In the genomic region with DNA sequence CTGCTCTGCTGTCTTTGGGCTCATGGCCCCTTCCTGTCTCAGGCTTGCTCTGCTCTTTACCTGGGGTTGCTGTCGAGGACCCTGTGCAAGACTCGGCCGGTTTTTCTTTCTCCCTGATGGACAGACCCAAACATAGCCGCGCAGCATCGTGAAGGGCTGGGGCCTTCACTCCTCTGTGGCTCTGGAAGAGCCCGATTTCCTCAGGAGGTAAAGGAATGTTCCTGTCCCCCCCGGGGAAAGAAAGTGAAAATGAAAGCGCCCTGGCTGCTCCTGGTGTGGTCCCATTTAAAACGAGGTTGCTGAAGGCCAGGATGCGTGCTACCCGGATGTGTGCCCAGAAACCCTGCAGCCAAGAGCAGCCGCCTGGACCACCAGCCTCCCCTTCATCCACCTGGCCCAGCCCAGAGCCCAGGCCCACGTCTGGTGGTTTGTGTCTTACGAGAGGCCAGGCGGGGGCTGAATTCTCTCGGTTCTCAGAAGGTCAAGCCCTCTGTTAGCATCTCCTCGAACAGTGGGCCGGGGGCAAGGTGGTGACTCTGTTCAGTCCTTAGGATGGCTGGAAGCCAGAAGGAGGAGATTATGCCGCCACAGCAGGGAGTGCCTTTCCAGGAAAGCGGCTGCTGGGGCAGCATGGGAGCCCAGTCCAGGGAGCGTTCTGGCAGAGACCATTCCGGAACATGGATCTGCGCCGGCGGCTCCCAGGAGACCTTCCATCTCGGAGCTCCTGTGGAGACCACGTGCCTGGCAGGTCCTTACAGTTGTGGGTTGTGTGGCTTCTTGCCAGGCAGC, we compare ENCODE assay signal across 8 cellular contexts. TPM values are rescaled to one million over a fixed set of nuclear protein-coding genes. Genes with fewer than 3 reads are reported as not detected.
A peak's percentile ranks its signal among the peaks of the same experiment; 100 is the strongest.
DNase-seq lines count a peak whose midpoint lies in the region; ATAC-seq and TF ChIP-seq lines count a peak whose summit lies in the region.

No MANE protein-coding gene starts in this region.

- no peak for ATAC-seq in RWPE2 (ENCODE audit: low read depth)
- no peak for ATAC-seq in GM18858 (IDR thresholded peaks at IDR 0.05; ENCODE audit: unreplicated experiment)

- H3K4me1 ChIP-seq in RWPE2 (ENCODE audit: insufficient read depth, poor library complexity, severe bottlenecking) (no peaks in the 10 kb centered on the region), mesenchymal stem cell (ENCODE audit: control insufficient read depth, insufficient read depth, low read depth, low read length) (peaks cover 37% of the 10 kb centered on the region)

- H3K9me3 Mint-ChIP-seq in type B pancreatic cell, result no peaks in the 10 kb centered on the region

- peak overlapping the region; percentile 94 for H3K4me3 Mint-ChIP-seq in type B pancreatic cell

- H3K18ac ChIP-seq in mesenchymal stem cell (ENCODE audit: low read depth in 1 of 2, low read length in 2 of 2), result peak overlapping the region in 1 of 2 experiments; percentile 97

- DNase-seq in NCI-H2227 (lab: John Stamatoyannopoulos, UW; ENCODE audit: unreplicated experiment) (peak; percentile 15), NCI-H2227 treated with DMSO at 0.1 percent for 48 hours (lab: John Stamatoyannopoulos, UW) (no peak), RWPE2 (ENCODE audit: low spot score) (peak; percentile 54), dorsolateral prefrontal cortex (peak in 5 of 10 donors; percentile 54 to 70 (median 60)), mesenchymal stem cell (peak; percentile 68), type B pancreatic cell (ENCODE audit: extremely low spot score, unreplicated experiment) (peak; percentile 69), SK-N-DZ (ENCODE audit: low spot score) (no peak)

- peak overlapping the region in 1 of 2 experiments; percentile 23 for H3K14ac ChIP-seq in mesenchymal stem cell (ENCODE audit: low read length in 2 of 2)

- no peak overlapping the region for H2BK5ac ChIP-seq in mesenchymal stem cell (ENCODE audit: low read depth, low read length, poor library complexity, severe bottlenecking)

- peak overlapping the region; percentile 15 for H2BK15ac ChIP-seq in mesenchymal stem cell (ENCODE audit: low read depth, poor library complexity, severe bottlenecking)

- H3K4ac ChIP-seq in mesenchymal stem cell (ENCODE audit: low read depth in 1 of 2, low read length in 2 of 2), result peak overlapping the region; percentile 17 to 95

- no peaks in the 10 kb centered on the region for H3K27me3 ChIP-seq in RWPE2 (ENCODE audit: insufficient read depth, poor library complexity, severe bottlenecking)
- no peaks in the 10 kb centered on the region for H3K27me3 ChIP-seq in dorsolateral prefrontal cortex
- H3K27me3 ChIP-seq in mesenchymal stem cell (ENCODE audit: control insufficient read depth in 1 of 2, insufficient read depth in 1 of 2, low read length in 2 of 2), result peaks cover 5 to 9% of the 10 kb centered on the region in 2 experiments

- 72% methylated on average over 28 of the region's 28 CpGs for WGBS in mesenchymal stem cell

- H4K91ac ChIP-seq in mesenchymal stem cell (ENCODE audit: low read length), result no peak overlapping the region

- H2AK5ac ChIP-seq in mesenchymal stem cell (ENCODE audit: low read length, severe bottlenecking), result no peak overlapping the region

- H3K27ac ChIP-seq in RWPE2 (ENCODE audit: poor library complexity, severe bottlenecking) (peak overlapping the region; percentile 69), dorsolateral prefrontal cortex (peak overlapping the region; percentile 58 to 100 (median 97)), mesenchymal stem cell (ENCODE audit: low read length, poor library complexity, severe bottlenecking) (no peak overlapping the region)

- peak overlapping the region; percentile 13 for H4K8ac ChIP-seq in mesenchymal stem cell (ENCODE audit: low read length)

- peak overlapping the region; percentile 98 for H3K9ac ChIP-seq in mesenchymal stem cell (ENCODE audit: low read length)

- peaks cover 8% of the 10 kb centered on the region for H3K36me3 ChIP-seq in RWPE2 (ENCODE audit: low read depth)
- H3K36me3 ChIP-seq in mesenchymal stem cell (ENCODE audit: control insufficient read depth in 1 of 2, insufficient read depth in 2 of 2, low read depth in 1 of 2, low read length in 2 of 2), result peaks cover 10 to 45% of the 10 kb centered on the region in 2 experiments

- TF ChIP-seq CTCF in RWPE2 (IDR thresholded peaks at IDR 0.05; ENCODE audit: poor library complexity, severe bottlenecking) (no peak), dorsolateral prefrontal cortex (IDR thresholded peaks at IDR 0.05 in 54 of 56, conservative IDR thresholded peaks at IDR 0.05 in 2 of 56; ENCODE audit: low read depth in 1 of 56, partially characterized antibody in 56 of 56) (no peak), type B pancreatic cell (conservative IDR thresholded peaks at IDR 0.05) (no peak)

- peaks cover 6% of the 10 kb centered on the region for H3K79me1 ChIP-seq in mesenchymal stem cell (replicated peaks; ENCODE audit: low read length, poor library complexity, severe bottlenecking)

- H2AFZ ChIP-seq in mesenchymal stem cell (ENCODE audit: low read depth, low read length), result no peak overlapping the region

- H3K9me3 ChIP-seq in RWPE2 (ENCODE audit: severe bottlenecking) (no peaks in the 10 kb centered on the region), mesenchymal stem cell (ENCODE audit: control insufficient read depth, low read length) (no peaks in the 10 kb centered on the region)

- H2BK12ac ChIP-seq in mesenchymal stem cell (ENCODE audit: low read length in 2 of 2), result no peak overlapping the region

- no peaks in the 10 kb centered on the region for H3K36me3 Mint-ChIP-seq in type B pancreatic cell

- H3K4me1 Mint-ChIP-seq in type B pancreatic cell (ENCODE audit: unreplicated experiment), result peaks cover 15% of the 10 kb centered on the region

- H3K4me3 ChIP-seq in RWPE2 (ENCODE audit: severe bottlenecking) (peak overlapping the region; percentile 92), dorsolateral prefrontal cortex (peak overlapping the region; percentile 61 to 100 (median 95)), mesenchymal stem cell (ENCODE audit: insufficient read depth in 1 of 2, low read depth in 1 of 2, low read length in 2 of 2) (peak overlapping the region; percentile 98 to 99)

- peak overlapping the region; percentile 80 for H3K4me2 ChIP-seq in mesenchymal stem cell (ENCODE audit: low read length, poor library complexity, severe bottlenecking)

- H2BK120ac ChIP-seq in mesenchymal stem cell (ENCODE audit: low read depth, low read length), result no peak overlapping the region

- peaks cover 19% of the 10 kb centered on the region for H3K27me3 Mint-ChIP-seq in type B pancreatic cell

- peak overlapping the region; percentile 98 for H3K27ac Mint-ChIP-seq in type B pancreatic cell

- H3K23ac ChIP-seq in mesenchymal stem cell (ENCODE audit: low read length in 2 of 2), result peak overlapping the region in 1 of 2 experiments; percentile 2

- intact Hi-C loops in dorsolateral prefrontal cortex (cut with DNase I), result loop anchor here in 1 of 2 donors (2.0 to 5.0 kb wide), 3 partner anchors 32 to 346 kb away; partner anchors contain the start of genes ARF1, MRPL55 and RNF187

RNA-seq across cellular contexts. Expression of gene GUK1, which starts 1.2 kb away (rescaled TPM):
- 100 to 1,000 TPM; 226 to 417 (median 315) TPM for total RNA-seq in dorsolateral prefrontal cortex
- 218 TPM for polyA plus RNA-seq in mesenchymal stem cell (2013, experiment 1 of 2)
- 225 TPM for polyA plus RNA-seq in mesenchymal stem cell (2013, experiment 2 of 2)
- 133 and 174 TPM in 2 replicates for total RNA-seq in type B pancreatic cell (ENCODE audit: low replicate concordance)
- 160 and 194 TPM in 2 replicates for polyA plus RNA-seq in SK-N-DZ (2014; cell fraction: cytosol; rRNA removed)
- polyA plus RNA-seq in SK-N-DZ (2014; cell fraction: nucleus; rRNA removed), result 247 and 273 TPM in 2 replicates

RNA-seq across cellular contexts. Expression of gene GJC2, which starts 8.5 kb away (rescaled TPM):
- 10 to 100 TPM in 112 of 120 experiments, 1 to 10 TPM in 8; 6.4 to 80.4 (median 20.6) TPM for total RNA-seq in dorsolateral prefrontal cortex
- polyA plus RNA-seq in mesenchymal stem cell (2013, experiment 1 of 2), result 0.33 TPM
- polyA plus RNA-seq in mesenchymal stem cell (2013, experiment 2 of 2), result 0.37 TPM
- total RNA-seq in type B pancreatic cell (ENCODE audit: low replicate concordance), result 0.76 and 1.3 TPM in 2 replicates
- polyA plus RNA-seq in SK-N-DZ (2014; cell fraction: cytosol; rRNA removed), result 0.09 and 0.20 TPM in 2 replicates
- 0.90 and 1.8 TPM in 2 replicates for polyA plus RNA-seq in SK-N-DZ (2014; cell fraction: nucleus; rRNA removed)

RNA-seq across cellular contexts. Expression of gene IBA57, which starts 24.3 kb away (rescaled TPM):
- total RNA-seq in dorsolateral prefrontal cortex, result 10 to 100 TPM in 55 of 120 experiments, 1 to 10 TPM in 65; 6.6 to 16.0 (median 9.7) TPM
- 1.2 TPM for polyA plus RNA-seq in mesenchymal stem cell (2013, experiment 1 of 2)
- 1.7 TPM for polyA plus RNA-seq in mesenchymal stem cell (2013, experiment 2 of 2)
- total RNA-seq in type B pancreatic cell (ENCODE audit: low replicate concordance), result 9.5 and 10.5 TPM in 2 replicates
- 4.7 and 4.8 TPM in 2 replicates for polyA plus RNA-seq in SK-N-DZ (2014; cell fraction: cytosol; rRNA removed)
- polyA plus RNA-seq in SK-N-DZ (2014; cell fraction: nucleus; rRNA removed), result 2.9 and 5.6 TPM in 2 replicates

RNA-seq across cellular contexts. Expression of gene MRPL55, which starts 32.2 kb away (rescaled TPM):
- total RNA-seq in dorsolateral prefrontal cortex (10 to 100 TPM; 31.4 to 79.7 (median 54.4) TPM), type B pancreatic cell (ENCODE audit: low replicate concordance) (47.4 and 58.8 TPM in 2 replicates)
- 49.1 TPM for polyA plus RNA-seq in mesenchymal stem cell (2013, experiment 1 of 2)
- 50.1 TPM for polyA plus RNA-seq in mesenchymal stem cell (2013, experiment 2 of 2)
- polyA plus RNA-seq in SK-N-DZ (2014; cell fraction: cytosol; rRNA removed), result 93.2 and 126 TPM in 2 replicates
- polyA plus RNA-seq in SK-N-DZ (2014; cell fraction: nucleus; rRNA removed), result 96.9 and 161 TPM in 2 replicates

RNA-seq across cellular contexts. Expression of gene C1orf35, which starts 38.2 kb away (rescaled TPM):
- 10 to 100 TPM; 10.3 to 25.9 (median 17.7) TPM for total RNA-seq in dorsolateral prefrontal cortex
- 10.8 TPM for polyA plus RNA-seq in mesenchymal stem cell (2013, experiment 1 of 2)
- polyA plus RNA-seq in mesenchymal stem cell (2013, experiment 2 of 2), result 11.6 TPM
- total RNA-seq in type B pancreatic cell (ENCODE audit: low replicate concordance), result 16.9 and 23.3 TPM in 2 replicates
- 20.2 and 20.7 TPM in 2 replicates for polyA plus RNA-seq in SK-N-DZ (2014; cell fraction: cytosol; rRNA removed)
- 76.0 and 86.4 TPM in 2 replicates for polyA plus RNA-seq in SK-N-DZ (2014; cell fraction: nucleus; rRNA removed)

Comparison
In these comparisons a context has a peak if more than half of its experiments do, and no peak if none do; other contexts are left out.
1. DNase-seq: peak in NCI-H2227 (single experiment), RWPE2 (single experiment), mesenchymal stem cell (single experiment) and type B pancreatic cell (single experiment); none in NCI-H2227 treated with DMSO at 0.1 percent for 48 hours (single experiment) and SK-N-DZ (single experiment).
2. Peak in every context shown above with its lines, with median percentiles within 50 percentile points of each other: H3K4me3 ChIP-seq.